Comparison of ENCODE assay signal across 14 cellular contexts in genomic region chr7:45717537-45718235, GRCh38.
"Had no signal": no experiment of that assay in that cellular context is flagged by ENCODE, and none has a peak within 500 bp of the region (broad histone marks: within the 10 kb centered on the region; RNA-seq: fewer than 3 reads in every experiment).

No MANE protein-coding gene starts in this region.

- H2AFZ ChIP-seq: parathyroid adenoma had no signal

- H3K4me1 ChIP-seq: foreskin keratinocyte, parathyroid adenoma, thyroid gland, uterus had no signal

- H3K79me2 ChIP-seq: parathyroid adenoma had no signal

- H3K9ac ChIP-seq: parathyroid adenoma had no signal

- H3K36me3 ChIP-seq: thyroid gland, uterus had no signal

- DNase-seq: activated CD4-positive, alpha-beta T cell treated with anti-CD3 and anti-CD28 coated beads, Interleukin-2, amount 10 ng/mL, durations not matched to agents 7 days and 5 days; activated T-cell treated with anti-CD3 and anti-CD28 coated beads for 4 hours; foreskin keratinocyte; retina; T-helper 9 cell; uterus had no signal

- H3K27me3 ChIP-seq: dorsolateral prefrontal cortex, thyroid gland, uterus had no signal

- H3K4me3 Mint-ChIP-seq: activated CD4-positive, alpha-beta T cell treated with anti-CD3 and anti-CD28 coated beads, Interleukin-2, amount 10 ng/mL, durations not matched to agents 7 days and 5 days; brain; central memory CD8-positive, alpha-beta T cell; WTC11 had no signal

- H3K4me1 Mint-ChIP-seq: activated CD4-positive, alpha-beta T cell treated with anti-CD3 and anti-CD28 coated beads, Interleukin-2, amount 10 ng/mL, durations not matched to agents 7 days and 5 days; brain; central memory CD8-positive, alpha-beta T cell; WTC11 had no signal

- H3K36me3 Mint-ChIP-seq: activated naive CD4-positive, alpha-beta T cell treated with anti-CD3 and anti-CD28 coated beads, Interleukin-2, amount 50 U/mL, for 72 hours; WTC11 had no signal

- H3K4me3 ChIP-seq: dorsolateral prefrontal cortex, skin epidermis, thyroid gland, uterus had no signal

- H3K27me3 Mint-ChIP-seq: activated CD4-positive, alpha-beta T cell treated with anti-CD3 and anti-CD28 coated beads, Interleukin-2, amount 10 ng/mL, durations not matched to agents 7 days and 5 days; brain had no signal

- H3K9me3 Mint-ChIP-seq: activated CD4-positive, alpha-beta T cell treated with anti-CD3 and anti-CD28 coated beads, Interleukin-2, amount 10 ng/mL, durations not matched to agents 7 days and 5 days; activated naive CD4-positive, alpha-beta T cell treated with anti-CD3 and anti-CD28 coated beads, Interleukin-2, amount 50 U/mL, for 72 hours; brain; central memory CD8-positive, alpha-beta T cell; WTC11 had no signal

- H3K27ac Mint-ChIP-seq: activated CD4-positive, alpha-beta T cell treated with anti-CD3 and anti-CD28 coated beads, Interleukin-2, amount 10 ng/mL, durations not matched to agents 7 days and 5 days; activated naive CD4-positive, alpha-beta T cell treated with anti-CD3 and anti-CD28 coated beads, Interleukin-2, amount 50 U/mL, for 72 hours; brain; WTC11 had no signal

- H3K9me3 ChIP-seq: thyroid gland, uterus had no signal
